In genomic region chr3:195807681-195808121, GRCh38 we compare ENCODE assay signal across 1 cellular context.
TF ChIP-seq lines count a peak whose summit lies in the region.

No MANE protein-coding gene starts in this region.

TF ChIP-seq in Ishikawa, 13 proteins besides CTCF, POLR2A, EP300 and RAD21 (continued from another document):
- TF ChIP-seq USF1 (IDR thresholded peaks at IDR 0.05), result no peak
- TF ChIP-seq MAX (IDR thresholded peaks at IDR 0.05), result 0 out of 2 replicates have a peak, but pooled peaks have one; percentile 12
- no peak for TF ChIP-seq NFIC (IDR thresholded peaks at IDR 0.05)
- TF ChIP-seq EGR1 (IDR thresholded peaks at IDR 0.05), result no peak
- TF ChIP-seq REST (IDR thresholded peaks at IDR 0.05; ENCODE audit: low read depth), result no peak
- 0 out of 2 replicates have a peak, but pooled peaks have one; percentile 13 for TF ChIP-seq ZBTB7A (IDR thresholded peaks at IDR 0.05; ENCODE audit: low read depth)
- no peak for TF ChIP-seq CREB1 (IDR thresholded peaks at IDR 0.05; ENCODE audit: low read depth)
